Comparison of ENCODE assay signal across 24 cellular contexts in genomic region chr18:23591011-23591410, GRCh38. TPM values are rescaled to one million over a fixed set of nuclear protein-coding genes. Genes with fewer than 3 reads are reported as not detected.
DNase-seq lines count a peak whose midpoint lies in the region; ATAC-seq and TF ChIP-seq lines count a peak whose summit lies in the region.
"Had no signal": no experiment of that assay in that cellular context is flagged by ENCODE, and none has a peak within 500 bp of the region (broad histone marks: within the 10 kb centered on the region; RNA-seq: fewer than 3 reads in every experiment).

No MANE protein-coding gene starts in this region.

- no peaks in the 10 kb centered on the region for H3K79me2 ChIP-seq in GM23248 (ENCODE audit: insufficient read depth)

- peaks cover 26% of the 10 kb centered on the region for H3K4me1 ChIP-seq in GM23248 (ENCODE audit: insufficient read depth)
- peaks cover 37% of the 10 kb centered on the region for H3K4me1 ChIP-seq in RWPE2 (ENCODE audit: insufficient read depth, poor library complexity, severe bottlenecking)
- H3K4me1 ChIP-seq: testis, vagina had no signal

- H3K27ac ChIP-seq in GM23248 (no peak overlapping the region), RWPE2 (ENCODE audit: poor library complexity, severe bottlenecking) (peak overlapping the region; percentile 22), coronary artery (no peak overlapping the region)
- H3K27ac ChIP-seq: left ventricle myocardium inferior, psoas muscle, skin epidermis, testis, vagina had no signal

- ATAC-seq in RWPE2 (ENCODE audit: low read depth) (no peak), Right ventricle myocardium superior (ENCODE audit: poor library complexity) (no peak)
- ATAC-seq: mucosa of descending colon; psoas muscle; stimulated activated effector memory CD8-positive, alpha-beta T cell treated with anti-CD3 and anti-CD28 coated beads, Interleukin-12 subunit alpha, Interleukin-12 subunit beta, amount 100 ng/mL, for 72 hours; WTC11 had no signal

- in situ Hi-C loops in GM23248 (cut with MboI): no loop called here

- H3K27me3 ChIP-seq in GM23248 (replicated peaks; ENCODE audit: insufficient read depth) (no peaks in the 10 kb centered on the region), RWPE2 (ENCODE audit: insufficient read depth, poor library complexity, severe bottlenecking) (no peaks in the 10 kb centered on the region)
- H3K27me3 ChIP-seq: testis, vagina had no signal

- H3K9me3 ChIP-seq in GM23248 (ENCODE audit: low read depth) (no peaks in the 10 kb centered on the region), RWPE2 (ENCODE audit: severe bottlenecking) (no peaks in the 10 kb centered on the region)
- H3K9me3 ChIP-seq: left ventricle myocardium inferior, mucosa of descending colon, psoas muscle, testis, vagina had no signal

- TF ChIP-seq CTCF in RWPE2 (IDR thresholded peaks at IDR 0.05; ENCODE audit: poor library complexity, severe bottlenecking) (no peak), fibroblast of the aortic adventitia (IDR thresholded peaks at IDR 0.05; ENCODE audit: insufficient read depth, low read length) (no peak), coronary artery (IDR thresholded peaks at IDR 0.05) (no peak)

- H4K20me1 ChIP-seq in GM23248 (ENCODE audit: insufficient read depth): no peaks in the 10 kb centered on the region

- peaks cover 29% of the 10 kb centered on the region for H3F3A ChIP-seq in GM23248 (ENCODE audit: insufficient read depth)

- H3K4me3 ChIP-seq in GM23248 (no peak overlapping the region), RWPE2 (ENCODE audit: severe bottlenecking) (no peak overlapping the region), fibroblast of the aortic adventitia (ENCODE audit: low read depth, low read length) (no peak overlapping the region), coronary artery (no peak overlapping the region)
- H3K4me3 ChIP-seq: left ventricle myocardium inferior, mucosa of descending colon, psoas muscle, skin epidermis, testis, vagina had no signal

- H3K9me2 ChIP-seq in GM23248 (ENCODE audit: insufficient read depth): no peaks in the 10 kb centered on the region

- intact Hi-C loops in Right ventricle myocardium superior (cut with DNase I): no loop called here

- DNase-seq in GM23248 (peak; percentile 45), RWPE2 (ENCODE audit: low spot score) (no peak), fibroblast of the aortic adventitia (ENCODE audit: low read depth) (peak; percentile 47), stromal cell of bone marrow (ENCODE audit: low read depth) (peak; percentile 48), coronary artery (ENCODE audit: low spot score) (no peak), Right ventricle myocardium superior (no peak), NCI-H510A (lab: John Stamatoyannopoulos, UW) (no peak)
- DNase-seq: activated CD4-positive, alpha-beta T cell treated with anti-CD3 and anti-CD28 coated beads, Interleukin-2, amount 50 U/mL, for 48 hours; activated CD8-positive, alpha-beta memory T cell treated with anti-CD3 and anti-CD28 coated beads, Interleukin-2, amount 50 U/mL, for 48 hours; activated effector memory CD4-positive, alpha-beta T cell treated with Interleukin-2 at 50 U/mL for 16 hours; activated naive CD8-positive, alpha-beta T cell treated with anti-CD3 and anti-CD28 coated beads, Interleukin-2, amount 10 ng/mL, durations not matched to agents 7 days and 5 days; COR-L47; left ventricle myocardium inferior; mucosa of descending colon; NCI-H146; NCI-H526; psoas muscle; stimulated activated CD4-positive, alpha-beta T cell treated with anti-CD3 and anti-CD28 coated beads, Interleukin-1b, Interleukin-23, amount 100 ng/mL, for 48 hours; T-helper 9 cell; testis had no signal

- WGBS in GM23248 (ENCODE audit: low coverage in 1 of 2, low lambda C conversion rate in 2 of 2, missing lambda C conversion rate in 2 of 2), 2 experiments: 9 to 25% methylated on average over 1 of the region's 1 CpG

- H2AFZ ChIP-seq in GM23248: peak overlapping the region; percentile 51

- H3K4me2 ChIP-seq in GM23248 (ENCODE audit: unreplicated experiment): peak overlapping the region; percentile 27

- H3K9ac ChIP-seq in GM23248: no peak overlapping the region

- H3K36me3 ChIP-seq in GM23248 (ENCODE audit: low read depth) (no peaks in the 10 kb centered on the region), RWPE2 (ENCODE audit: low read depth) (no peaks in the 10 kb centered on the region)
- H3K36me3 ChIP-seq: left ventricle myocardium inferior, vagina had no signal

RNA-seq across cellular contexts. Expression of gene NPC1, which starts 4.7 kb away (rescaled TPM):
- 28.7 and 43.6 TPM in 2 replicates for total RNA-seq in GM23248 (2014; rRNA removed; shearing (Covaris generic))
- 24.6 and 28.1 TPM in 2 replicates for polyA plus RNA-seq in GM23248 (2016; fragmentation: Nextera tagmentation; extraction: Ambion mirVana)
- total RNA-seq in fibroblast of the aortic adventitia (ENCODE audit: low replicate concordance): 27.6 and 51.3 TPM in 2 replicates
- total RNA-seq in Right ventricle myocardium superior: 9.8 TPM

Comparison
In these comparisons a context has a peak if more than half of its experiments do, and no peak if none do; other contexts are left out.
1. DNase-seq: peak in GM23248 (single experiment), fibroblast of the aortic adventitia (single experiment) and stromal cell of bone marrow (single experiment); none in RWPE2 (single experiment), coronary artery (single experiment), Right ventricle myocardium superior (single experiment) and NCI-H510A (single experiment).